In the genomic region with DNA sequence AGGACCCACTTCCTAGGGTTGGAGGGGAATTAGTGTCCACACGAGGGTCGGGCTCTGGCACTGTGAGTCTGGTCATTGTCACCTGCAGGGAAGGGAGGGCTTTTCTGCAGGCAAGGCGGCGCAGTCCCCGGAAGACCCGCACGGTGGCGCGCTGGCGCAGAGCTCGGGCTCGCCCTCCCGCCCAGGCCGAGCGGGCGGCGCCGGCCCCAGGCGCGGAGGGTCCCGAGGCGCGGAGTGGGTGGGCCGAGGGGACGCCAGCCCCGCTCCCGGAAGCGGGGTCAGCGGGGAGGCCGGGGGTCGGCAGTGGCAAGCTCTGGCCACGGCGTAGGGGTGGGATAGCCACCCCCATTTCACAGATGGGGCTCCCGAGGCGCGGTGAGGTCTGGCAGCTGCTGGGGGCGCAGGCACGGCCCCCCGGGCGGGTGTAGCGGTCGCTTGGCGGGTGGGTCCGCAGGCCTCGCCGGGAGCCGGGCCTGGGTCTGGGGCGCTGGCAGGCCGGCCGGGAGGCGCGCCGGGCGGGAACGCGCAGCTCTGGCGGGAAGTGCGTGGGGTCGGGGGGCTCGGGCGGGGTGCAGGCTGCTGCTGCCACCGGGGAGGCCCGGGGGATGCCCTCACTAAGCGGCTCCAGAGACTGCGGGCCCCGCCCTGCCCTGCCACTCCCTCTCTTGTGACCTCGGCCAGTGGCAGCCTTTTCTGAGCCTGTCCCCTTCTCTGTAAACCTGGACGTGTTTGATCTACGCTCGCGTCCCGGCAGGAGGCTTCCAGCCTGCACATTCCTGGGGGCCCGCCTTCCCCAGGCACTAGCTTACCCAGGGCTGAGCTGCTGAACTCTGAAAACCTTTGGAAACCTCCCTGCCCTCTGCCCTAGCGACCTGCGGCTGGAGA, we compare ENCODE assay signal across 9 cellular contexts. TPM values are rescaled to one million over a fixed set of nuclear protein-coding genes. Genes with fewer than 3 reads are reported as not detected.
DNase-seq lines count a peak whose midpoint lies in the region; ATAC-seq lines count a peak whose summit lies in the region.
"Had no signal": no experiment of that assay in that cellular context is flagged by ENCODE, and none has a peak within 500 bp of the region (broad histone marks: within the 10 kb centered on the region; RNA-seq: fewer than 3 reads in every experiment).

No MANE protein-coding gene starts in this region.

- in situ Hi-C loops in GM23248 (cut with MboI): no loop called here

- WGBS in GM23248 (ENCODE audit: low coverage in 1 of 2, low lambda C conversion rate in 2 of 2, missing lambda C conversion rate in 2 of 2), 2 experiments: 4 to 6% methylated on average over 47 to 59 of the region's 75 CpGs
- 3% methylated on average over 74 of the region's 75 CpGs for WGBS in mesenchymal stem cell

- H3K4me1 Mint-ChIP-seq in activated CD4-positive, alpha-beta memory T cell treated with anti-CD3 and anti-CD28 coated beads for 36 hours (ENCODE audit: low read depth): no peaks in the 10 kb centered on the region

- no peaks in the 10 kb centered on the region for H3K4me1 ChIP-seq in GM23248 (ENCODE audit: insufficient read depth)
- no peaks in the 10 kb centered on the region for H3K4me1 ChIP-seq in effector memory CD4-positive, alpha-beta T cell (ENCODE audit: control insufficient read depth, insufficient read depth, low read length, poor library complexity, severe bottlenecking)
- peaks cover 22% of the 10 kb centered on the region for H3K4me1 ChIP-seq in mesenchymal stem cell (ENCODE audit: control insufficient read depth, insufficient read depth, low read depth, low read length)

- H4K8ac ChIP-seq in mesenchymal stem cell (ENCODE audit: low read length): no peak overlapping the region

- no peak overlapping the region for H2BK5ac ChIP-seq in mesenchymal stem cell (ENCODE audit: low read depth, low read length, poor library complexity, severe bottlenecking)

- H2BK15ac ChIP-seq in mesenchymal stem cell (ENCODE audit: low read depth, poor library complexity, severe bottlenecking): no peak overlapping the region

- H3K27me3 Mint-ChIP-seq in activated CD4-positive, alpha-beta memory T cell treated with anti-CD3 and anti-CD28 coated beads for 36 hours: peaks cover 36% of the 10 kb centered on the region

- H3K4me3 Mint-ChIP-seq in activated CD4-positive, alpha-beta memory T cell treated with anti-CD3 and anti-CD28 coated beads for 36 hours: no peak overlapping the region

- H3F3A ChIP-seq in GM23248 (ENCODE audit: insufficient read depth): no peaks in the 10 kb centered on the region

- no peaks in the 10 kb centered on the region for H3K79me1 ChIP-seq in mesenchymal stem cell (replicated peaks; ENCODE audit: low read length, poor library complexity, severe bottlenecking)

- H3K14ac ChIP-seq in mesenchymal stem cell (ENCODE audit: low read length in 2 of 2): no peak overlapping the region

- CTCF ChIA-PET in activated CD4-positive, alpha-beta memory T cell treated with anti-CD3 and anti-CD28 coated beads for 36 hours (lab: Charles Lee): interaction anchor here (0.6 to 5.2 kb wide), 31 partner anchors 9 to 463 kb away, joined by 3 to 83 read pairs (median 4); a partner anchor contains a TSS

- H3K79me2 ChIP-seq in GM23248 (ENCODE audit: insufficient read depth): no peaks in the 10 kb centered on the region

- H3K27ac ChIP-seq in GM23248 (no peak overlapping the region), mesenchymal stem cell (ENCODE audit: low read length, poor library complexity, severe bottlenecking) (no peak overlapping the region)
- no peak overlapping the region for H3K27ac ChIP-seq in effector memory CD4-positive, alpha-beta T cell (ENCODE audit: insufficient read depth, low read length, poor library complexity, severe bottlenecking)

- H3K23ac ChIP-seq in mesenchymal stem cell (ENCODE audit: low read length in 2 of 2): no peak overlapping the region

- H3K9me3 Mint-ChIP-seq in activated CD4-positive, alpha-beta memory T cell treated with anti-CD3 and anti-CD28 coated beads for 36 hours: no peaks in the 10 kb centered on the region

- H2BK120ac ChIP-seq in mesenchymal stem cell (ENCODE audit: low read depth, low read length): no peak overlapping the region

- no peaks in the 10 kb centered on the region for H3K36me3 Mint-ChIP-seq in activated CD4-positive, alpha-beta memory T cell treated with anti-CD3 and anti-CD28 coated beads for 36 hours

- H3K36me3 ChIP-seq in GM23248 (ENCODE audit: low read depth): no peaks in the 10 kb centered on the region
- H3K36me3 ChIP-seq in effector memory CD4-positive, alpha-beta T cell (ENCODE audit: control insufficient read depth, insufficient read depth, low read length): no peaks in the 10 kb centered on the region
- H3K36me3 ChIP-seq in mesenchymal stem cell (ENCODE audit: control insufficient read depth in 1 of 2, insufficient read depth in 2 of 2, low read depth in 1 of 2, low read length in 2 of 2): no peaks in the 10 kb centered on the region

- no peaks in the 10 kb centered on the region for H3K9me2 ChIP-seq in GM23248 (ENCODE audit: insufficient read depth)

- H3K4me2 ChIP-seq in GM23248 (ENCODE audit: unreplicated experiment) (peak overlapping the region; percentile 86), mesenchymal stem cell (ENCODE audit: low read length, poor library complexity, severe bottlenecking) (peak overlapping the region; percentile 90)

- peak overlapping the region in 1 of 2 experiments; percentile 47 for H2BK12ac ChIP-seq in mesenchymal stem cell (ENCODE audit: low read length in 2 of 2)

- H2AK5ac ChIP-seq in mesenchymal stem cell (ENCODE audit: low read length, severe bottlenecking): no peak overlapping the region

- H3K9ac ChIP-seq in GM23248: peak overlapping the region; percentile 77
- H3K9ac ChIP-seq in mesenchymal stem cell (ENCODE audit: low read length): peak overlapping the region; percentile 74

- H3K9me3 ChIP-seq in GM23248 (ENCODE audit: low read depth) (no peaks in the 10 kb centered on the region), mesenchymal stem cell (ENCODE audit: control insufficient read depth, low read length) (no peaks in the 10 kb centered on the region)
- no peaks in the 10 kb centered on the region for H3K9me3 ChIP-seq in effector memory CD4-positive, alpha-beta T cell (ENCODE audit: control insufficient read depth, low read length)

- no peak for ATAC-seq in GM18517 (IDR thresholded peaks at IDR 0.05; ENCODE audit: unreplicated experiment)

- peak overlapping the region; percentile 40 for H4K91ac ChIP-seq in mesenchymal stem cell (ENCODE audit: low read length)

- H3K4ac ChIP-seq in mesenchymal stem cell (ENCODE audit: low read depth in 1 of 2, low read length in 2 of 2): no peak overlapping the region

- H3K27ac Mint-ChIP-seq in activated CD4-positive, alpha-beta memory T cell treated with anti-CD3 and anti-CD28 coated beads for 36 hours: no peak overlapping the region

- H4K20me1 ChIP-seq in GM23248 (ENCODE audit: insufficient read depth): no peaks in the 10 kb centered on the region

- peak overlapping the region in 1 of 2 experiments; percentile 48 for H3K18ac ChIP-seq in mesenchymal stem cell (ENCODE audit: low read depth in 1 of 2, low read length in 2 of 2)

- H2AFZ ChIP-seq in GM23248 (peak overlapping the region; percentile 88), mesenchymal stem cell (ENCODE audit: low read depth, low read length) (peak overlapping the region; percentile 33)

- peak; percentile 70 for DNase-seq in COR-L47 (lab: John Stamatoyannopoulos, UW)
- DNase-seq in GM23248: peak; percentile 66
- DNase-seq in NCI-H1694 treated with DMSO at 0.1 percent for 48 hours (lab: John Stamatoyannopoulos, UW): peak; percentile 63
- peak; percentile 79 for DNase-seq in activated CD4-positive, alpha-beta memory T cell treated with anti-CD3 and anti-CD28 coated beads for 36 hours
- peak in 2 of 3 donors; percentile 33 to 44 for DNase-seq in effector memory CD4-positive, alpha-beta T cell
- peak; percentile 39 for DNase-seq in mesenchymal stem cell
- DNase-seq in stimulated activated CD8-positive, alpha-beta memory T cell treated with anti-CD3 and anti-CD28 coated beads, Interleukin-15, amount 100 ng/mL, for 4 hours (ENCODE audit: low read depth in 2 of 2): peak; percentile 12 to 17

- H3K4me3 ChIP-seq in GM23248 (peak overlapping the region; percentile 81), mesenchymal stem cell (ENCODE audit: insufficient read depth in 1 of 2, low read depth in 1 of 2, low read length in 2 of 2) (peak overlapping the region; percentile 56 to 72)
- H3K4me3 ChIP-seq in effector memory CD4-positive, alpha-beta T cell (ENCODE audit: insufficient read depth, low read depth, low read length, poor library complexity, severe bottlenecking): peak overlapping the region; percentile 25

- H3K27me3 ChIP-seq in GM23248 (replicated peaks; ENCODE audit: insufficient read depth) (no peaks in the 10 kb centered on the region; the same call in 1 of the 2 replicates), mesenchymal stem cell (ENCODE audit: control insufficient read depth in 1 of 2, insufficient read depth in 1 of 2, low read length in 2 of 2) (peaks cover 19 to 43% of the 10 kb centered on the region in 2 experiments)
- peaks cover 9% of the 10 kb centered on the region for H3K27me3 ChIP-seq in effector memory CD4-positive, alpha-beta T cell (replicated peaks; ENCODE audit: control insufficient read depth, insufficient read depth, low read length, poor library complexity, severe bottlenecking)

- intact Hi-C loops in activated CD4-positive, alpha-beta memory T cell treated with anti-CD3 and anti-CD28 coated beads for 36 hours (cut with micrococcal nuclease): loop anchor here (1.0 kb wide), 1 partner anchor 155 kb away; no protein-coding TSS in a partner anchor

- POLR2A ChIA-PET in activated CD4-positive, alpha-beta memory T cell treated with anti-CD3 and anti-CD28 coated beads for 36 hours (lab: Charles Lee): no interaction called here

RNA-seq across cellular contexts. Expression of a gene that starts 46.1 kb away (rescaled TPM):
- 0.13 and 0.22 TPM in 2 replicates for total RNA-seq in GM23248 (2014; rRNA removed; shearing (Covaris generic))
- 0.15 and 0.29 TPM in 2 replicates for polyA plus RNA-seq in GM23248 (2016; fragmentation: Nextera tagmentation; extraction: Ambion mirVana)
- total RNA-seq in activated CD4-positive, alpha-beta memory T cell treated with anti-CD3 and anti-CD28 coated beads for 36 hours: under 1 TPM; 0.19 to 0.21 TPM
- polyA plus RNA-seq in mesenchymal stem cell (2013, experiment 1 of 2): 0.03 TPM
- polyA plus RNA-seq in mesenchymal stem cell (2013, experiment 2 of 2): 0.03 TPM
- total RNA-seq: RPMI7951 had no signal

Comparison
In these comparisons a context has a peak if more than half of its experiments do, and no peak if none do; other contexts are left out.
1. DNase-seq: peak in every context shown above with its lines; median percentile 79 in activated CD4-positive, alpha-beta memory T cell treated with anti-CD3 and anti-CD28 coated beads for 36 hours; 70 in COR-L47; 66 in GM23248; 63 in NCI-H1694 treated with DMSO at 0.1 percent for 48 hours; 39 in mesenchymal stem cell; 38 in effector memory CD4-positive, alpha-beta T cell; 14 in stimulated activated CD8-positive, alpha-beta memory T cell treated with anti-CD3 and anti-CD28 coated beads, Interleukin-15, amount 100 ng/mL, for 4 hours.
2. H3K4me3 ChIP-seq: peak in every context shown above with its lines; median percentile 81 in GM23248; 64 in mesenchymal stem cell; 25 in effector memory CD4-positive, alpha-beta T cell.